18 cellular contexts compared by ENCODE assay signal in the genomic region with DNA sequence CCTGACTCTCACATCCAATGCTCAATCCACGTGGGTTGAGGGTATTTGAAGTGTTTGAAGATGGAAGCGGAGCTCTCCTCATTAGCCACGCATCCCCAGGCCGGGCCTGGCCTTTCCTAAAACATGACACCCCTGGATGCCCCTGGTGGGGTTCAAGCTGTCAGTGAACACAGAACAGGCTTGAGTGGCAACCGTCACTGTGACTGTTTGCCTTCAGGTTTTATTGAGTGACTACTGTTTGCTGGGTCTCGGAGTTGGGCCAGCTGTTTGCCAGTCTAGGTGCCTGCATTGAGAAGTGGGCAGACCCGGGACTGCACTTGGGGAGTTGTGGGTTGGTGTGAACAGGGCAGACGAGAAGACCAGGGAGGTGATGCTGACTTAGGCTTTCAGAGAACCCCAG. TPM values are rescaled to one million over a fixed set of nuclear protein-coding genes. Genes with fewer than 3 reads are reported as not detected.
DNase-seq lines count a peak whose midpoint lies in the region; ATAC-seq and TF ChIP-seq lines count a peak whose summit lies in the region.
"Had no signal": no experiment of that assay in that cellular context is flagged by ENCODE, and none has a peak within 500 bp of the region (broad histone marks: within the 10 kb centered on the region; RNA-seq: fewer than 3 reads in every experiment).

No MANE protein-coding gene starts in this region.

- H4K91ac ChIP-seq in H9 (ENCODE audit: insufficient read length, low read depth, low read length): no peak overlapping the region

- no peak overlapping the region for H4K5ac ChIP-seq in H9 (ENCODE audit: insufficient read length, low read depth, low read length)

- H3K4me3 Mint-ChIP-seq in CD14-positive monocyte (no peak overlapping the region), H9 (no peak overlapping the region), endodermal cell (no peak overlapping the region)
- no peak overlapping the region for H3K4me3 Mint-ChIP-seq in activated CD4-positive, alpha-beta T cell treated with anti-CD3 and anti-CD28 coated beads, Interleukin-2, amount 10 ng/mL, durations not matched to agents 24 days and 14 days

- H3K4me3 ChIP-seq in endodermal cell (ENCODE audit: low read length): no peak overlapping the region

- no peak overlapping the region for H3K18ac ChIP-seq in H9 (ENCODE audit: insufficient read length, low read depth, low read length)

- H3K14ac ChIP-seq in H9 (ENCODE audit: insufficient read depth, low read length): no peak overlapping the region

- intact Hi-C loops in CD14-positive monocyte (cut with micrococcal nuclease): no loop called here
- intact Hi-C loops in sciatic nerve (cut with DNase I): loop anchor here (5.0 kb wide), 1 partner anchor 338 kb away; no protein-coding TSS in a partner anchor
- intact Hi-C loops in activated CD4-positive, alpha-beta T cell treated with anti-CD3 and anti-CD28 coated beads, Interleukin-2, amount 10 ng/mL, durations not matched to agents 24 days and 14 days (cut with micrococcal nuclease): no loop called here

- H2BK12ac ChIP-seq in H9 (ENCODE audit: insufficient read length, low read depth, low read length): no peak overlapping the region

- H3K9ac ChIP-seq in H9 (ENCODE audit: extremely low read depth, insufficient read length, low read length) (no peak overlapping the region), endodermal cell (ENCODE audit: extremely low read depth, low read length, poor library complexity, severe bottlenecking) (no peak overlapping the region)

- peak; percentile 34 for DNase-seq in CD14-positive monocyte (ENCODE audit: low spot score)
- peak; percentile 15 for DNase-seq in H9
- peak; percentile 24 for DNase-seq in endodermal cell
- peak; percentile 49 for DNase-seq in sciatic nerve (ENCODE audit: low spot score)
- no peak for DNase-seq in cerebellar nuclear complex (lab: John Stamatoyannopoulos, UW)
- no peak for DNase-seq in SKM-1 (lab: John Stamatoyannopoulos, UW; ENCODE audit: unreplicated experiment)
- no peak for DNase-seq in activated CD4-positive, alpha-beta T cell treated with anti-CD3 and anti-CD28 coated beads, Interleukin-2, amount 10 ng/mL, durations not matched to agents 24 days and 14 days
- DNase-seq: AML-193, DMS79 treated with DMSO at 0.1 percent for 48 hours, H7, KG1, NCI-H1105 treated with DMSO at 0.1 percent for 48 hours, NCI-H1694, NCI-H2081 treated with DMSO at 0.1 percent for 48 hours, Right ventricle myocardium superior had no signal

- WGBS in H9 (ENCODE audit: extremely low coverage, insufficient read length, low lambda C conversion rate): no CpG with 5 or more reads among the region's 8 CpGs
- WGBS in endodermal cell (ENCODE audit: insufficient coverage in 1 of 2, insufficient read length in 1 of 2), 2 experiments: 92 to 93% methylated on average over 2 to 8 of the region's 8 CpGs

- no peak overlapping the region for H2AK5ac ChIP-seq in H9 (ENCODE audit: insufficient read length, low read length)

- no peak overlapping the region for H2BK120ac ChIP-seq in H9 (ENCODE audit: low read depth, low read length, poor library complexity, severe bottlenecking)

- H3K23me2 ChIP-seq in H9 (ENCODE audit: insufficient read length, low read depth, low read length, poor library complexity, severe bottlenecking): peaks cover 5% of the 10 kb centered on the region

- no peak overlapping the region for H2BK20ac ChIP-seq in H9 (ENCODE audit: low read depth, low read length, poor library complexity, severe bottlenecking)

- no peaks in the 10 kb centered on the region for H4K20me1 ChIP-seq in H9 (ENCODE audit: control insufficient read depth, insufficient read depth, insufficient read length)

- ATAC-seq in sciatic nerve: no peak
- ATAC-seq: Panc1 had no signal

- H3K4me1 Mint-ChIP-seq in CD14-positive monocyte (peaks cover 4% of the 10 kb centered on the region), H9 (peaks cover 17 to 18% of the 10 kb centered on the region in 2 experiments), endodermal cell (peaks cover 5% of the 10 kb centered on the region)
- H3K4me1 Mint-ChIP-seq in activated CD4-positive, alpha-beta T cell treated with anti-CD3 and anti-CD28 coated beads, Interleukin-2, amount 10 ng/mL, durations not matched to agents 24 days and 14 days: no peaks in the 10 kb centered on the region

- peaks cover 35 to 58% (median 41%) of the 10 kb centered on the region in 3 donors for H3K27me3 Mint-ChIP-seq in CD14-positive monocyte (ENCODE audit: low read depth in 3 of 3)
- H3K27me3 Mint-ChIP-seq in H9 (ENCODE audit: low read depth): peaks cover 48% of the 10 kb centered on the region
- H3K27me3 Mint-ChIP-seq in endodermal cell (ENCODE audit: insufficient read depth): peaks cover 37% of the 10 kb centered on the region
- peaks cover 15% of the 10 kb centered on the region for H3K27me3 Mint-ChIP-seq in activated CD4-positive, alpha-beta T cell treated with anti-CD3 and anti-CD28 coated beads, Interleukin-2, amount 10 ng/mL, durations not matched to agents 24 days and 14 days

- no peak overlapping the region for H3T11ph ChIP-seq in H9 (ENCODE audit: low read length)

- H3K79me2 ChIP-seq in H9 (ENCODE audit: insufficient read depth, low read length): no peaks in the 10 kb centered on the region

- no peaks in the 10 kb centered on the region for H3K79me1 ChIP-seq in H9 (ENCODE audit: insufficient read depth, low read depth, low read length, poor library complexity, severe bottlenecking)

- H3K4me2 ChIP-seq in H9 (ENCODE audit: insufficient read depth, insufficient read length, low read length): no peak overlapping the region

- H3K36me3 Mint-ChIP-seq in CD14-positive monocyte (peaks cover 0 to 1% of the 10 kb centered on the region in 2 donors), H9 (ENCODE audit: insufficient read depth in 1 of 3, low read depth in 3 of 3) (no peaks in the 10 kb centered on the region; a peak in 1 of 7 replicates), endodermal cell (ENCODE audit: low read depth) (no peaks in the 10 kb centered on the region)
- H3K36me3 Mint-ChIP-seq in activated CD4-positive, alpha-beta T cell treated with anti-CD3 and anti-CD28 coated beads, Interleukin-2, amount 10 ng/mL, durations not matched to agents 24 days and 14 days (ENCODE audit: low read depth): no peaks in the 10 kb centered on the region

- no peak overlapping the region for H3K23ac ChIP-seq in H9 (ENCODE audit: insufficient read length, low read depth, low read length)

- no peaks in the 10 kb centered on the region for H3K36me3 ChIP-seq in endodermal cell (ENCODE audit: control insufficient read depth, insufficient read depth, low read length)

- H3K27ac Mint-ChIP-seq in CD14-positive monocyte (no peak overlapping the region), H9 (no peak overlapping the region), endodermal cell (no peak overlapping the region)
- no peak overlapping the region for H3K27ac Mint-ChIP-seq in activated CD4-positive, alpha-beta T cell treated with anti-CD3 and anti-CD28 coated beads, Interleukin-2, amount 10 ng/mL, durations not matched to agents 24 days and 14 days

- H3K56ac ChIP-seq in H9 (ENCODE audit: insufficient read length, low read depth, low read length): no peak overlapping the region

- no peak overlapping the region for H2BK15ac ChIP-seq in H9 (ENCODE audit: low read depth, low read length)

- H3K9me3 ChIP-seq in H9 (ENCODE audit: control insufficient read depth, low read depth, low read length) (no peaks in the 10 kb centered on the region), endodermal cell (ENCODE audit: control insufficient read depth, low read length) (no peaks in the 10 kb centered on the region)

- no peaks in the 10 kb centered on the region; the same call in 1 of the 2 replicates for H3K27me3 ChIP-seq in H9 (ENCODE audit: insufficient read depth, low read length)
- peaks cover 21% of the 10 kb centered on the region for H3K27me3 ChIP-seq in endodermal cell (ENCODE audit: control insufficient read depth, insufficient read depth, low read length, poor library complexity, severe bottlenecking)

- H3K27ac ChIP-seq in H9 (ENCODE audit: insufficient read length, low read depth, low read length): no peak overlapping the region
- no peak overlapping the region for H3K27ac ChIP-seq in endodermal cell (ENCODE audit: low read depth, low read length)
- H3K27ac ChIP-seq: C4-2B had no signal

- no peak overlapping the region for H4K8ac ChIP-seq in H9 (replicated peaks; ENCODE audit: insufficient read length, low read depth, low read length)

- TF ChIP-seq CTCF in CD14-positive monocyte (IDR thresholded peaks at IDR 0.05): no peak
- TF ChIP-seq CTCF in H9 (conservative IDR thresholded peaks at IDR 0.05): no peak
- TF ChIP-seq CTCF in endodermal cell (conservative IDR thresholded peaks at IDR 0.05): no peak

- no peak overlapping the region for H2AFZ ChIP-seq in H9 (ENCODE audit: low read length)

- no peaks in the 10 kb centered on the region for H3K4me1 ChIP-seq in H9 (ENCODE audit: insufficient read depth, low read length)
- H3K4me1 ChIP-seq in endodermal cell (ENCODE audit: control insufficient read depth, insufficient read depth, low read length): no peaks in the 10 kb centered on the region

- H3K9me3 Mint-ChIP-seq in CD14-positive monocyte (peaks cover 0 to 12% (median 5%) of the 10 kb centered on the region in 7 donors), H9 (peaks cover 0 to 2% of the 10 kb centered on the region in 2 experiments; a peak in 1 of 5 replicates), endodermal cell (no peaks in the 10 kb centered on the region)
- H3K9me3 Mint-ChIP-seq in activated CD4-positive, alpha-beta T cell treated with anti-CD3 and anti-CD28 coated beads, Interleukin-2, amount 10 ng/mL, durations not matched to agents 24 days and 14 days: no peaks in the 10 kb centered on the region

- no peak overlapping the region for H3K4ac ChIP-seq in H9 (ENCODE audit: low read depth, low read length)

- no peak overlapping the region for H2BK5ac ChIP-seq in H9 (ENCODE audit: insufficient read length, low read length)

RNA-seq across cellular contexts. Expression of a gene that starts 7.8 kb away (rescaled TPM):
- polyA plus RNA-seq in CD14-positive monocyte: 1 to 10 TPM; 7.6 to 9.4 TPM
- total RNA-seq in H9 (2021): 34.1 and 36.8 TPM in 2 replicates
- total RNA-seq in endodermal cell: 10 to 100 TPM; 11.0 to 23.2 TPM
- 55.6 TPM for polyA plus RNA-seq in endodermal cell (2013, experiment 1 of 2)
- polyA plus RNA-seq in endodermal cell (2013, experiment 2 of 2): 51.7 TPM
- total RNA-seq in sciatic nerve: 40.7 TPM
- 0.19 and 0.35 TPM in 2 replicates for total RNA-seq in activated CD4-positive, alpha-beta T cell treated with anti-CD3 and anti-CD28 coated beads, Interleukin-2, amount 10 ng/mL, durations not matched to agents 24 days and 14 days
- total RNA-seq: HT-29 had no signal

Comparison
In these comparisons a context has a peak if more than half of its experiments do, and no peak if none do; other contexts are left out.
1. DNase-seq: peak in CD14-positive monocyte (single experiment), H9 (single experiment), endodermal cell (single experiment) and sciatic nerve (single experiment); none in cerebellar nuclear complex (0 of 2), SKM-1 (single experiment) and activated CD4-positive, alpha-beta T cell treated with anti-CD3 and anti-CD28 coated beads, Interleukin-2, amount 10 ng/mL, durations not matched to agents 24 days and 14 days (single experiment).